22 cellular contexts compared by ENCODE assay signal in the genomic region with DNA sequence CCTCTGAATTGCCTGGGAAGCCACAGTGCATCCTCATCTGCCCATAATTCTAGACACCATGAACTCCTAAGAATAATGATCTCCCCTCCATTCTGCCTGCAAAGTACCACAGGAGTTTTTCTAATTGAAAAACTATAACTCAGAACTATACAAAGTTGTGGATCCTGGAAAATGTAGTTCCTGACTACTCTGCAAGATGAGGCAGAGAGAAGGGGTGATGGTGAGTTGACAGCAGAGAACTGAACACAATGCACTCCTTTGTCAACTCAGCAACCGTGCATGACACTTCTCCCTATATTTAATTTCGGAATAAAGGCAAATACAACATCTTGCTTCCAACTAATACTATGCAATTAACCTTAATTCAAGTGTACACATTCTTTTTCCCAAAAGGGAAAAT.
"Had no signal": no experiment of that assay in that cellular context is flagged by ENCODE, and none has a peak within 500 bp of the region (broad histone marks: within the 10 kb centered on the region; RNA-seq: fewer than 3 reads in every experiment).

No MANE protein-coding gene starts in this region.

- H3K27ac ChIP-seq: gastroesophageal sphincter, parathyroid adenoma, psoas muscle, spleen, thyroid gland had no signal

- H3K4me1 ChIP-seq: gastroesophageal sphincter, parathyroid adenoma, psoas muscle, spleen, thyroid gland had no signal

- ATAC-seq: esophagus mucosa; gastroesophageal sphincter; left colon; left ventricle myocardium superior; naive thymus-derived CD4-positive, alpha-beta T cell; psoas muscle; sciatic nerve; stimulated activated naive B cell treated with anti-CD40 and anti-IgM and Interleukin-4, amounts not matched to agents 10 μg/mL and 1 μg/mL and 100 μg/mL, for 72 hours; stimulated activated naive CD8-positive, alpha-beta T cell treated with anti-CD3 and anti-CD28 coated beads, Interleukin-15, amount 100 ng/mL, for 72 hours had no signal

- H3K36me3 ChIP-seq: gastroesophageal sphincter, spleen, thyroid gland had no signal

- H3K27me3 ChIP-seq: gastroesophageal sphincter, spleen, thyroid gland had no signal

- DNase-seq: cortex of kidney; effector memory CD4-positive, alpha-beta T cell; immature natural killer cell; kidney; left colon; left ventricle myocardium superior; mesendoderm; naive thymus-derived CD4-positive, alpha-beta T cell; nephron progenitor cell; psoas muscle; spleen; stimulated activated CD4-positive, alpha-beta T cell treated with anti-CD3 and anti-CD28 coated beads, Interleukin-15, amount 100 ng/mL, for 24 hours; stimulated activated CD4-positive, alpha-beta T cell treated with anti-CD3 and anti-CD28 coated beads, Interleukin-1b, Interleukin-23, amount 100 ng/mL, for 48 hours; stimulated activated CD4-positive, alpha-beta T cell treated with anti-CD3 and anti-CD28 coated beads, Interleukin-4, amount 100 ng/mL, for 4 hours; stimulated activated naive B cell treated with anti-CD40 and anti-IgM and Interleukin-4, amounts not matched to agents 10 μg/mL and 1 μg/mL and 100 μg/mL, for 72 hours; stimulated activated naive CD8-positive, alpha-beta T cell treated with anti-CD3 and anti-CD28 coated beads, Interleukin-15, amount 100 ng/mL, for 72 hours; thyroid gland had no signal

- H3K4me3 ChIP-seq: gastroesophageal sphincter, lung, psoas muscle, spleen, thyroid gland had no signal

- H3K9me3 ChIP-seq: gastroesophageal sphincter, psoas muscle, spleen, thyroid gland had no signal
